In the genomic region with DNA sequence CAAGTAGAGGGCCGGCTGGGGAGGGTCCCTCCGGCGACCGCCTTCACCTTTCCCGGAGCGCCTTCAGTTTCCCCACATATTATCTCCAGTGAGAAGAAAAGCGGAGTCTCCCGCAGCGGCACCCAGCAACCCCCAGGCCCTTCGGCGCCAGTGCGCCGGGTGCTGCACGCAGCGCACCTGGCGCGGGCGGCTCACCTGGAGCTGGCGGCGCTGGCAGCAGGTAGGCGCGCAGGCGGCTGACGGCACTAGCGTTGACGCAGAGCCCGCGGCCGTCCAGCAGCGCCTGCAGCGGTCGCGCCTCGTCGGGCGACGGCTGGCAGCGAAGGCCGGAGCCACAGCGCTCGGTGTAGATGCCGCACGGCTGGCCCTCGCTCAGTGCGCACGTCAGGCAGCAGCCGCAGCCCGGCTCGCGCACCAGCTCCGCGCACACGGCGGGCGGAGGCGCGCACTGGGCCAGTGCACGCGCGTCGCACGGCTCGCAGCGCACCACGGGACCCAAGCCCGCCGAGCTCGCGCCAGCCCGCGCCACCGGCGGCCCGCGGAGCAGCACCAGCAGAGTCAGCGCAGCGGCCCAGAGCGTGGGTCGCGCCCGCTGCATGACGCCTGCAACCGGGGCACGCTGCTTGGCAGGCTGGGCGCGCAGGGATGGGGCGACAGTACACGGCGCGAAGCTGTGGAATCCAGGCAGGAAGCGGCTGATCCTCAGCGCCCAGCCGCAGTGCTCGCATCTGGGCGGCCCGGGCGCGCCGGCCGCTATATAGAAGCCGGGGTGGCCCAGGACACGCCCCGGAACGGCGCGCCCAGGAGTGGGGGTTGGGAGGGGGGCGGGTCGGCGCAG, we compare ENCODE assay signal across 8 cellular contexts. TPM values are rescaled to one million over a fixed set of nuclear protein-coding genes. Genes with fewer than 3 reads are reported as not detected.
DNase-seq lines count a peak whose midpoint lies in the region; ATAC-seq and TF ChIP-seq lines count a peak whose summit lies in the region.

A gene with protein sequence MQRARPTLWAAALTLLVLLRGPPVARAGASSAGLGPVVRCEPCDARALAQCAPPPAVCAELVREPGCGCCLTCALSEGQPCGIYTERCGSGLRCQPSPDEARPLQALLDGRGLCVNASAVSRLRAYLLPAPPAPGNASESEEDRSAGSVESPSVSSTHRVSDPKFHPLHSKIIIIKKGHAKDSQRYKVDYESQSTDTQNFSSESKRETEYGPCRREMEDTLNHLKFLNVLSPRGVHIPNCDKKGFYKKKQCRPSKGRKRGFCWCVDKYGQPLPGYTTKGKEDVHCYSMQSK (minus strand): TSS at position 730 of the 838 bp plus-strand sequence. CDS start 132 bp downstream, at position 598.

- H3K9me3 ChIP-seq in ascending aorta (no peaks in the 10 kb centered on the region), right cardiac atrium (ENCODE audit: control insufficient read depth, low read length) (no peaks in the 10 kb centered on the region), psoas muscle (no peaks in the 10 kb centered on the region)

- H3K36me3 ChIP-seq in ascending aorta (peaks cover 9 to 12% of the 10 kb centered on the region in 2 donors), psoas muscle (ENCODE audit: insufficient read depth in 1 of 2, low read depth in 1 of 2) (no peaks in the 10 kb centered on the region)

- under 1% methylated on average over 109 of the region's 109 CpGs for WGBS in right cardiac atrium
- 0 to 1% (median 1%) methylated on average over 75 to 109 of the region's 109 CpGs for WGBS in psoas muscle, 3 donors

- DNase-seq in GM03348 (ENCODE audit: low spot score) (peak; percentile 87), NCI-H2171 (lab: John Stamatoyannopoulos, UW) (peak; percentile 25), ascending aorta (ENCODE audit: low spot score in 2 of 2) (peak in 1 of 2 donors; percentile 72), right cardiac atrium (peak; percentile 66 to 88 (median 88)), psoas muscle (peak; percentile 63), GM19240 (ENCODE audit: insufficient read length, low spot score) (no peak), T-helper 9 cell (no peak), HUDEP-2 (lab: John Stamatoyannopoulos, UW; ENCODE audit: unreplicated experiment in 76 of 76) (no peak)

- TF ChIP-seq CTCF in ascending aorta (IDR thresholded peaks at IDR 0.05) (no peak), psoas muscle (IDR thresholded peaks at IDR 0.05) (no peak)

- ATAC-seq in right cardiac atrium (peak; percentile 85 to 90), psoas muscle (peak; percentile 28 to 62 (median 54))

- H3K4me3 ChIP-seq in ascending aorta = peak within 1 kb of the TSS; percentile 61 to 85
- H3K4me3 ChIP-seq in right cardiac atrium (ENCODE audit: low read length) = peak within 1 kb of the TSS; percentile 55
- peak within 1 kb of the TSS; percentile 65 for H3K4me3 ChIP-seq in psoas muscle

- intact Hi-C loops in ascending aorta (cut with DNase I) = loop anchor here (5.0 to 10.0 kb wide), 2 partner anchors 682 to 834 kb away; no protein-coding TSS in a partner anchor
- intact Hi-C loops in right cardiac atrium (cut with DNase I) = loop anchor here (2.0 to 10.0 kb wide), 9 partner anchors 124 to 1334 kb away; no protein-coding TSS in a partner anchor
- intact Hi-C loops in psoas muscle (cut with DNase I) = loop anchor here in 1 of 2 donors (2.0 kb wide), 1 partner anchor 1168 kb away; no protein-coding TSS in a partner anchor

- H3K27ac ChIP-seq in ascending aorta (peak within 1 kb of the TSS; percentile 65 to 72), right cardiac atrium (ENCODE audit: low read length) (no peak within 1 kb of the TSS), psoas muscle (no peak within 1 kb of the TSS)

- no peaks in the 10 kb centered on the region for H3K27me3 ChIP-seq in ascending aorta
- H3K27me3 ChIP-seq in right cardiac atrium (ENCODE audit: control insufficient read depth, insufficient read depth) = no peaks in the 10 kb centered on the region
- H3K27me3 ChIP-seq in psoas muscle (ENCODE audit: insufficient read depth in 3 of 3, low read length in 2 of 3) = peaks cover 0 to 61% (median 16%) of the 10 kb centered on the region in 3 donors

- H3K4me1 ChIP-seq in ascending aorta = peaks cover 0 to 44% of the 10 kb centered on the region in 2 donors
- peaks cover 5% of the 10 kb centered on the region for H3K4me1 ChIP-seq in right cardiac atrium (ENCODE audit: control insufficient read depth, insufficient read depth, low read length)
- H3K4me1 ChIP-seq in psoas muscle = peaks cover 16% of the 10 kb centered on the region

RNA-seq across cellular contexts. Expression of the gene that starts here (rescaled TPM):
- total RNA-seq in ascending aorta (763 TPM), right cardiac atrium (100 to 1,000 TPM in 1 of 4 donors, 10 to 100 TPM in 3; 90.6 to 212 (median 97.5) TPM), psoas muscle (10 to 100 TPM; 13.9 to 62.6 (median 38.7) TPM)
- polyA plus RNA-seq in right cardiac atrium (117 TPM), psoas muscle (100 to 1,000 TPM in 1 of 3 donors, 10 to 100 TPM in 2; 19.8 to 114 (median 26.4) TPM)

Comparison
In these comparisons a context has a peak if more than half of its experiments do, and no peak if none do; other contexts are left out.
1. DNase-seq: peak in GM03348 (single experiment), NCI-H2171 (single experiment), right cardiac atrium (3 of 3) and psoas muscle (2 of 2); none in GM19240 (single experiment), T-helper 9 cell (single experiment) and HUDEP-2 (0 of 76).
2. H3K27ac ChIP-seq: peak in ascending aorta (2 of 2); none in right cardiac atrium (single experiment) and psoas muscle (single experiment).
3. Peak in every context shown above with its lines, with median percentiles within 50 percentile points of each other: H3K4me3 ChIP-seq.